18 cellular contexts compared by ENCODE assay signal in genomic region chr22:46864314-46865051, GRCh38.
"Had no signal": no experiment of that assay in that cellular context is flagged by ENCODE, and none has a peak within 500 bp of the region (broad histone marks: within the 10 kb centered on the region; RNA-seq: fewer than 3 reads in every experiment).

No MANE protein-coding gene starts in this region.

- H3K4me3 ChIP-seq: breast epithelium, esophagus squamous epithelium, suprapubic skin, upper lobe of left lung had no signal

- H3K27me3 Mint-ChIP-seq: activated CD8-positive, alpha-beta memory T cell treated with anti-CD3 and anti-CD28 coated beads, Interleukin-2, amount 10 ng/mL, durations not matched to agents 7 days and 5 days; activated naive CD8-positive, alpha-beta T cell treated with anti-CD3 and anti-CD28 coated beads, Interleukin-2, amount 10 ng/mL, durations not matched to agents 7 days and 5 days; activated T-cell treated with anti-CD3 and anti-CD28 coated beads, Interleukin-2, amount 50 U/mL, for 24 hours had no signal

- H3K9me3 ChIP-seq: breast epithelium, esophagus squamous epithelium, suprapubic skin, upper lobe of left lung had no signal

- H3K27ac Mint-ChIP-seq: activated CD8-positive, alpha-beta memory T cell treated with anti-CD3 and anti-CD28 coated beads, Interleukin-2, amount 10 ng/mL, durations not matched to agents 7 days and 5 days; activated naive CD8-positive, alpha-beta T cell treated with anti-CD3 and anti-CD28 coated beads, Interleukin-2, amount 10 ng/mL, durations not matched to agents 7 days and 5 days; activated T-cell treated with anti-CD3 and anti-CD28 coated beads, Interleukin-2, amount 50 U/mL, for 24 hours; mesothelial cell of epicardium had no signal

- DNase-seq: activated CD4-positive, alpha-beta T cell treated with anti-CD3 and anti-CD28 coated beads for 1 hour; activated CD4-positive, alpha-beta T cell treated with anti-CD3 and anti-CD28 coated beads, Interleukin-2, amount 50 U/mL, for 48 hours; activated CD8-positive, alpha-beta memory T cell treated with anti-CD3 and anti-CD28 coated beads, Interleukin-2, amount 10 ng/mL, durations not matched to agents 7 days and 5 days; activated effector memory CD4-positive, alpha-beta T cell treated with anti-CD3 and anti-CD28 coated beads, Interleukin-2, amount 50 U/mL, for 16 hours; activated naive CD8-positive, alpha-beta T cell treated with anti-CD3 and anti-CD28 coated beads, Interleukin-2, amount 10 ng/mL, durations not matched to agents 7 days and 5 days; activated T-cell treated with anti-CD3 and anti-CD28 coated beads, Interleukin-2, amount 50 U/mL, for 24 hours; anterior cingulate cortex; esophagus squamous epithelium; foreskin fibroblast; glutamatergic neuron; left ventricle myocardium superior; stimulated activated CD4-positive, alpha-beta T cell treated with anti-CD3 and anti-CD28 coated beads, Interleukin-2, amount 100 ng/mL, for 24 hours; stimulated activated naive CD8-positive, alpha-beta T cell treated with anti-CD3 and anti-CD28 coated beads, Interleukin-15, Interleukin-2, amounts not matched to agents 100 U/mL and 50 U/mL, for 24 hours; upper lobe of left lung had no signal

- ATAC-seq: activated CD8-positive, alpha-beta memory T cell treated with anti-CD3 and anti-CD28 coated beads, Interleukin-2, amount 10 ng/mL, durations not matched to agents 7 days and 5 days; left ventricle myocardium superior; sciatic nerve; stimulated activated naive CD8-positive, alpha-beta T cell treated with anti-CD3 and anti-CD28 coated beads, Interleukin-15, Interleukin-2, amounts not matched to agents 100 U/mL and 50 U/mL, for 24 hours had no signal

- H3K4me1 Mint-ChIP-seq: activated CD8-positive, alpha-beta memory T cell treated with anti-CD3 and anti-CD28 coated beads, Interleukin-2, amount 10 ng/mL, durations not matched to agents 7 days and 5 days; activated naive CD8-positive, alpha-beta T cell treated with anti-CD3 and anti-CD28 coated beads, Interleukin-2, amount 10 ng/mL, durations not matched to agents 7 days and 5 days; mesothelial cell of epicardium had no signal

- H3K4me1 ChIP-seq: breast epithelium, esophagus squamous epithelium, suprapubic skin, upper lobe of left lung had no signal

- H3K4me3 Mint-ChIP-seq: activated CD8-positive, alpha-beta memory T cell treated with anti-CD3 and anti-CD28 coated beads, Interleukin-2, amount 10 ng/mL, durations not matched to agents 7 days and 5 days; activated naive CD8-positive, alpha-beta T cell treated with anti-CD3 and anti-CD28 coated beads, Interleukin-2, amount 10 ng/mL, durations not matched to agents 7 days and 5 days; activated T-cell treated with anti-CD3 and anti-CD28 coated beads, Interleukin-2, amount 50 U/mL, for 24 hours; mesothelial cell of epicardium had no signal

- H3K27ac ChIP-seq: breast epithelium, esophagus squamous epithelium, suprapubic skin, upper lobe of left lung had no signal

- H3K27me3 ChIP-seq: breast epithelium, esophagus squamous epithelium, suprapubic skin, upper lobe of left lung had no signal

- H3K36me3 ChIP-seq: breast epithelium, esophagus squamous epithelium, suprapubic skin, upper lobe of left lung had no signal
